In genomic region chr13:105762096-105762495, GRCh38 we compare ENCODE assay signal across 35 cellular contexts.
"Had no signal": no experiment of that assay in that cellular context is flagged by ENCODE, and none has a peak within 500 bp of the region (broad histone marks: within the 10 kb centered on the region; RNA-seq: fewer than 3 reads in every experiment).

No MANE protein-coding gene starts in this region.

- FAIRE-seq: astrocyte, TTC549 had no signal

- H3K4me3 ChIP-seq: adrenal gland, body of pancreas, breast epithelium had no signal

- ATAC-seq: activated CD8-positive, alpha-beta T cell treated with anti-CD3 and anti-CD28 coated beads, Interleukin-2, amount 10 ng/mL, durations not matched to agents 7 days and 5 days; activated naive CD4-positive, alpha-beta T cell treated with anti-CD3 and anti-CD28 coated beads, Interleukin-2, amount 50 U/mL, for 72 hours; activated T-cell treated with anti-CD3 and anti-CD28 coated beads, Interleukin-2, amount 50 U/mL, for 4 hours; activated T-cell treated with anti-CD3 and anti-CD28 coated beads, Interleukin-2, amount 50 U/mL, for 72 hours; activated T-helper 17 cell treated with anti-CD3 and anti-CD28 coated beads, Interleukin-2, amount 50 U/mL, for 72 hours; body of pancreas had no signal

- H3K27me3 ChIP-seq: adrenal gland, body of pancreas, brain microvascular endothelial cell, breast epithelium had no signal

- H3K27ac ChIP-seq: adrenal gland, body of pancreas, brain microvascular endothelial cell, breast epithelium, VCaP had no signal

- H3K9me3 ChIP-seq: adrenal gland, body of pancreas, breast epithelium had no signal

- H3K4me1 ChIP-seq: adrenal gland, body of pancreas, breast epithelium had no signal

- H3K36me3 ChIP-seq: adrenal gland, brain microvascular endothelial cell, breast epithelium had no signal

- DNase-seq: activated B cell treated with CpG ODN at 0.5 μM for 24 hours; activated CD4-positive, alpha-beta memory T cell treated with anti-CD3 and anti-CD28 coated beads for 36 hours; activated CD4-positive, alpha-beta T cell treated with anti-CD3 and anti-CD28 coated beads for 4 hours; activated CD4-positive, alpha-beta T cell treated with anti-CD3 and anti-CD28 coated beads, Interleukin-2, amount 10 ng/mL, durations not matched to agents 24 days and 14 days; activated CD4-positive, alpha-beta T cell treated with anti-CD3 and anti-CD28 coated beads, Interleukin-2, amount 50 U/mL, for 1 hour; activated CD4-positive, alpha-beta T cell treated with anti-CD3 and anti-CD28 coated beads, Interleukin-2, amount 50 U/mL, for 4 hours; activated CD4-positive, CD25-positive, alpha-beta regulatory T cell treated with anti-CD3 and anti-CD28 coated beads, Interleukin-2, amount 50 U/mL, for 72 hours; activated CD8-positive, alpha-beta memory T cell treated with anti-CD3 and anti-CD28 coated beads, Interleukin-2, amount 50 U/mL, for 4 hours; activated CD8-positive, alpha-beta T cell treated with anti-CD3 and anti-CD28 coated beads, Interleukin-2, amount 10 ng/mL, durations not matched to agents 7 days and 5 days; activated effector memory CD4-positive, alpha-beta T cell treated with anti-CD3 and anti-CD28 coated beads, Interleukin-2, amount 50 U/mL, for 16 hours; activated gamma-delta T cell treated with Interleukin-2 at 50 U/mL for 16 hours; activated naive CD4-positive, alpha-beta T cell; activated naive CD4-positive, alpha-beta T cell treated with anti-CD3 and anti-CD28 coated beads for 36 hours; activated naive CD4-positive, alpha-beta T cell treated with anti-CD3 and anti-CD28 coated beads, Interleukin-2, amount 50 U/mL, for 16 hours; activated naive CD8-positive, alpha-beta T cell treated with anti-CD3 and anti-CD28 coated beads for 36 hours; activated T-cell treated with anti-CD3 and anti-CD28 coated beads for 4 hours; activated T-cell treated with anti-CD3 and anti-CD28 coated beads, Interleukin-2, amount 50 U/mL, for 1 hour; activated T-cell treated with anti-CD3 and anti-CD28 coated beads, Interleukin-2, amount 50 U/mL, for 4 hours; activated T-cell treated with anti-CD3 and anti-CD28 coated beads, Interleukin-2, amount 50 U/mL, for 72 hours; adrenal gland; amniotic stem cell; aorta; body of pancreas; brain microvascular endothelial cell; central memory CD4-positive, alpha-beta T cell; cerebellar nuclear complex; T-helper 1 cell; T-helper 2 cell; T-helper 9 cell had no signal
